19 cellular contexts compared by ENCODE assay signal in genomic region chr1:230047114-230047865, GRCh38. TPM values are rescaled to one million over a fixed set of nuclear protein-coding genes. Genes with fewer than 3 reads are reported as not detected.
A peak's percentile ranks its signal among the peaks of the same experiment; 100 is the strongest.
DNase-seq lines count a peak whose midpoint lies in the region; ATAC-seq and TF ChIP-seq lines count a peak whose summit lies in the region.
"Had no signal": no experiment of that assay in that cellular context is flagged by ENCODE, and none has a peak within 500 bp of the region (broad histone marks: within the 10 kb centered on the region; RNA-seq: fewer than 3 reads in every experiment).

No MANE protein-coding gene starts in this region.

- H3K4me2 ChIP-seq in GM23248 (ENCODE audit: unreplicated experiment) (no peak overlapping the region), neural progenitor cell (peak overlapping the region; percentile 52)

- no peaks in the 10 kb centered on the region for H3K9me3 ChIP-seq in GM23248 (ENCODE audit: low read depth)
- H3K9me3 ChIP-seq in esophagus muscularis mucosa = no peaks in the 10 kb centered on the region
- H3K9me3 ChIP-seq in neural progenitor cell (ENCODE audit: low read depth) = no peaks in the 10 kb centered on the region
- H3K9me3 ChIP-seq in upper lobe of left lung = no peaks in the 10 kb centered on the region
- H3K9me3 ChIP-seq: SJCRH30 had no signal

- no peak overlapping the region for H3K4me3 Mint-ChIP-seq in neural progenitor cell
- no peak overlapping the region for H3K4me3 Mint-ChIP-seq in naive thymus-derived CD8-positive, alpha-beta T cell
- H3K4me3 Mint-ChIP-seq: activated naive CD4-positive, alpha-beta T cell treated with anti-CD3 and anti-CD28 coated beads for 36 hours; neural crest cell had no signal

- peaks cover 7% of the 10 kb centered on the region for H3K4me1 Mint-ChIP-seq in neural progenitor cell
- H3K4me1 Mint-ChIP-seq in naive thymus-derived CD8-positive, alpha-beta T cell = peaks cover 4 to 7% (median 5%) of the 10 kb centered on the region in 4 donors

- H3K9me2 ChIP-seq in GM23248 (ENCODE audit: insufficient read depth) = no peaks in the 10 kb centered on the region

- H3K4me3 ChIP-seq in GM23248 (no peak overlapping the region), esophagus muscularis mucosa (no peak overlapping the region), neural progenitor cell (no peak overlapping the region), upper lobe of left lung (no peak overlapping the region)
- H3K4me3 ChIP-seq: lung, SJCRH30 had no signal

- DNase-seq in GM23248 = peak; percentile 44
- DNase-seq in NCI-H226 = peak; percentile 45
- DNase-seq in esophagus muscularis mucosa (ENCODE audit: extremely low spot score) = peak; percentile 80
- DNase-seq in neural progenitor cell (ENCODE audit: low spot score) = peak; percentile 60
- DNase-seq in naive thymus-derived CD8-positive, alpha-beta T cell = no peak
- DNase-seq in upper lobe of left lung = no peak
- no peak for DNase-seq in ureter (ENCODE audit: low spot score)
- DNase-seq: activated CD4-positive, alpha-beta T cell treated with anti-CD3 and anti-CD28 coated beads for 48 hours; activated naive CD4-positive, alpha-beta T cell treated with anti-CD3 and anti-CD28 coated beads for 36 hours; dermis blood vessel endothelial cell; DMS 273 treated with DMSO at 0.1 percent for 48 hours; hypothalamus; NCI-H1092 treated with DMSO at 0.1 percent for 48 hours; retina; SJCRH30; T-helper 9 cell had no signal

- in situ Hi-C loops in GM23248 (cut with MboI) = no loop called here

- no peaks in the 10 kb centered on the region for H3K36me3 ChIP-seq in GM23248 (ENCODE audit: low read depth)
- no peaks in the 10 kb centered on the region for H3K36me3 ChIP-seq in esophagus muscularis mucosa
- H3K36me3 ChIP-seq in neural progenitor cell = no peaks in the 10 kb centered on the region
- H3K36me3 ChIP-seq in upper lobe of left lung = no peaks in the 10 kb centered on the region
- H3K36me3 ChIP-seq: SJCRH30 had no signal

- H3F3A ChIP-seq in GM23248 (ENCODE audit: insufficient read depth) = no peaks in the 10 kb centered on the region
- H3F3A ChIP-seq in neural progenitor cell (ENCODE audit: low read depth) = peaks cover 3% of the 10 kb centered on the region

- no peak for TF ChIP-seq CTCF in esophagus muscularis mucosa (IDR thresholded peaks at IDR 0.05)
- TF ChIP-seq CTCF in neural progenitor cell (IDR thresholded peaks at IDR 0.05) = no peak
- TF ChIP-seq CTCF in upper lobe of left lung (IDR thresholded peaks at IDR 0.05) = no peak

- WGBS in GM23248 (ENCODE audit: low coverage in 1 of 2, low lambda C conversion rate in 2 of 2, missing lambda C conversion rate in 2 of 2), 2 experiments = 22 to 23% methylated on average over 10 of the region's 10 CpGs
- WGBS in esophagus muscularis mucosa = 61% methylated on average over 10 of the region's 10 CpGs
- WGBS in upper lobe of left lung, 2 donors = 58 to 61% methylated on average over 10 of the region's 10 CpGs

- TF ChIP-seq EP300 in esophagus muscularis mucosa (IDR thresholded peaks at IDR 0.05) (no peak), upper lobe of left lung (IDR thresholded peaks at IDR 0.05) (no peak)

- TF ChIP-seq POLR2A in esophagus muscularis mucosa (IDR thresholded peaks at IDR 0.05; ENCODE audit: low read depth) (no peak), upper lobe of left lung (IDR thresholded peaks at IDR 0.05) (no peak)

- H3K27me3 Mint-ChIP-seq in neural progenitor cell (ENCODE audit: insufficient read depth, low read depth) = peaks cover 3% of the 10 kb centered on the region
- peaks cover 7 to 19% (median 14%) of the 10 kb centered on the region in 5 donors for H3K27me3 Mint-ChIP-seq in naive thymus-derived CD8-positive, alpha-beta T cell

- H3K9me3 Mint-ChIP-seq in neural progenitor cell = peaks cover 3% of the 10 kb centered on the region
- H3K9me3 Mint-ChIP-seq in naive thymus-derived CD8-positive, alpha-beta T cell = no peaks in the 10 kb centered on the region
- H3K9me3 Mint-ChIP-seq: neural crest cell had no signal

- H3K36me3 Mint-ChIP-seq in neural progenitor cell = no peaks in the 10 kb centered on the region
- no peaks in the 10 kb centered on the region for H3K36me3 Mint-ChIP-seq in naive thymus-derived CD8-positive, alpha-beta T cell

- H3K4me1 ChIP-seq in GM23248 (ENCODE audit: insufficient read depth) (no peaks in the 10 kb centered on the region), esophagus muscularis mucosa (no peaks in the 10 kb centered on the region), neural progenitor cell (peaks cover 11% of the 10 kb centered on the region), upper lobe of left lung (no peaks in the 10 kb centered on the region)
- H3K4me1 ChIP-seq: SJCRH30 had no signal

- H3K27ac Mint-ChIP-seq in neural progenitor cell = no peak overlapping the region
- peak overlapping the region in 1 of 10 donors; percentile 41 for H3K27ac Mint-ChIP-seq in naive thymus-derived CD8-positive, alpha-beta T cell
- H3K27ac Mint-ChIP-seq: activated naive CD4-positive, alpha-beta T cell treated with anti-CD3 and anti-CD28 coated beads for 36 hours had no signal

- H2AFZ ChIP-seq in GM23248 = peak overlapping the region; percentile 24; the same call in 1 of the 2 replicates
- peak overlapping the region; percentile 57 for H2AFZ ChIP-seq in neural progenitor cell (replicated peaks)

- H3K9ac ChIP-seq in GM23248 (no peak overlapping the region), neural progenitor cell (no peak overlapping the region)

- intact Hi-C loops in esophagus muscularis mucosa (cut with DNase I) = no loop called here

- no peaks in the 10 kb centered on the region for H4K20me1 ChIP-seq in GM23248 (ENCODE audit: insufficient read depth)
- no peaks in the 10 kb centered on the region for H4K20me1 ChIP-seq in neural progenitor cell (ENCODE audit: low read depth)

- H3K27ac ChIP-seq in GM23248 (no peak overlapping the region), esophagus muscularis mucosa (replicated peaks in 1 of 4) (no peak overlapping the region), neural progenitor cell (no peak overlapping the region), upper lobe of left lung (no peak overlapping the region)
- H3K27ac ChIP-seq: SJCRH30 had no signal

- no peaks in the 10 kb centered on the region for H3K79me2 ChIP-seq in GM23248 (ENCODE audit: insufficient read depth)
- H3K79me2 ChIP-seq in neural progenitor cell (ENCODE audit: low read depth) = no peaks in the 10 kb centered on the region

- H3K27me3 ChIP-seq in GM23248 (replicated peaks; ENCODE audit: insufficient read depth) = peaks cover 4% of the 10 kb centered on the region; the same call in 1 of the 2 replicates
- no peaks in the 10 kb centered on the region for H3K27me3 ChIP-seq in esophagus muscularis mucosa
- H3K27me3 ChIP-seq in neural progenitor cell = no peaks in the 10 kb centered on the region
- no peaks in the 10 kb centered on the region for H3K27me3 ChIP-seq in upper lobe of left lung
- H3K27me3 ChIP-seq: SJCRH30 had no signal

- ATAC-seq in naive thymus-derived CD8-positive, alpha-beta T cell = no peak
- no peak for ATAC-seq in upper lobe of left lung (ENCODE audit: low FRiP score in 2 of 2)
- ATAC-seq: HepG2 had no signal

- POLR2A ChIA-PET in naive thymus-derived CD8-positive, alpha-beta T cell (lab: Charles Lee) = interaction anchor here (0.6 kb wide), 1 partner anchor 234 kb away, joined by 5 read pairs; no protein-coding TSS in a partner anchor

RNA-seq across cellular contexts. Expression of gene GALNT2, which starts 19.7 kb away (rescaled TPM):
- 103 and 111 TPM in 2 replicates for total RNA-seq in GM23248 (2014; rRNA removed; shearing (Covaris generic))
- 121 and 124 TPM in 2 replicates for polyA plus RNA-seq in GM23248 (2016; fragmentation: Nextera tagmentation; extraction: Ambion mirVana)
- total RNA-seq in esophagus muscularis mucosa (100 to 1,000 TPM in 3 of 4 donors, 10 to 100 TPM in 1; 89.6 to 145 (median 129) TPM), neural progenitor cell (ENCODE audit: low replicate concordance) (37.6 and 61.4 TPM in 2 replicates), upper lobe of left lung (10 to 100 TPM; 51.3 to 62.3 (median 56.2) TPM), ureter (67.9 TPM)
- 10 to 100 TPM; 20.6 to 22.2 TPM for total RNA-seq in naive thymus-derived CD8-positive, alpha-beta T cell
- polyA plus RNA-seq in naive thymus-derived CD8-positive, alpha-beta T cell = 10 to 100 TPM; 10.7 to 15.3 (median 11.0) TPM

Comparison
In these comparisons a context has a peak if more than half of its experiments do, and no peak if none do; other contexts are left out.
1. DNase-seq: peak in GM23248 (single experiment), NCI-H226 (single experiment), esophagus muscularis mucosa (single experiment) and neural progenitor cell (single experiment); none in naive thymus-derived CD8-positive, alpha-beta T cell (0 of 10), upper lobe of left lung (0 of 2) and ureter (single experiment).